In genomic region chr1:35556494-35557117, GRCh38 we compare ENCODE assay signal across 8 cellular contexts. TPM values are rescaled to one million over a fixed set of nuclear protein-coding genes. Genes with fewer than 3 reads are reported as not detected.
DNase-seq lines count a peak whose midpoint lies in the region; ATAC-seq and TF ChIP-seq lines count a peak whose summit lies in the region.

No MANE protein-coding gene starts in this region.

- peaks cover 6% of the 10 kb centered on the region; the same call in 1 of the 2 replicates for H4K20me1 ChIP-seq in SK-N-SH (ENCODE audit: insufficient read depth)

- peaks cover 65% of the 10 kb centered on the region for H3K79me2 ChIP-seq in SK-N-SH (ENCODE audit: insufficient read depth)

- 0 out of 2 replicates have a peak, but pooled peaks have one; percentile 18 for TF ChIP-seq RAD21 in SK-N-SH (IDR thresholded peaks at IDR 0.05; ENCODE audit: low read length)

- TF ChIP-seq EP300 in SK-N-SH (IDR thresholded peaks at IDR 0.05; ENCODE audit: borderline replicate concordance in 1 of 2, low read depth in 1 of 2, low read length in 1 of 2): no peak

- no peaks in the 10 kb centered on the region for H3K27me3 ChIP-seq in SK-N-SH (ENCODE audit: insufficient read depth)

- peak overlapping the region; percentile 74 for H3K4me2 ChIP-seq in SK-N-SH

- no peaks in the 10 kb centered on the region for H3K9me2 ChIP-seq in SK-N-SH

- H3F3A ChIP-seq in SK-N-SH (replicated peaks; ENCODE audit: insufficient read depth): peaks cover 12% of the 10 kb centered on the region

- no peak for DNase-seq in SK-N-SH
- peak; percentile 30 for DNase-seq in RKO (ENCODE audit: low spot score)
- DNase-seq in epithelial cell of prostate (ENCODE audit: low read depth, low spot score): no peak
- no peak for DNase-seq in progenitor cell of endocrine pancreas (ENCODE audit: low spot score, unreplicated experiment)
- no peak for DNase-seq in NCI-H2107 treated with DMSO at 0.1 percent for 48 hours (lab: John Stamatoyannopoulos, UW; ENCODE audit: unreplicated experiment)

- H3K4me3 ChIP-seq in SK-N-SH (ENCODE audit: low read depth in 2 of 2, low read length in 1 of 2): peak overlapping the region; percentile 88 to 89

- peaks cover 25% of the 10 kb centered on the region for H3K4me1 Mint-ChIP-seq in progenitor cell of endocrine pancreas (ENCODE audit: low read depth)

- WGBS in SK-N-SH (ENCODE audit: low lambda C conversion rate): under 1% methylated on average over 15 of the region's 17 CpGs

- H3K27ac ChIP-seq in SK-N-SH (ENCODE audit: low read depth in 2 of 2, low read length in 1 of 2) (peak overlapping the region; percentile 91 to 99), epithelial cell of prostate (peak overlapping the region; percentile 90)

- peak overlapping the region; percentile 92 for H3K4me3 Mint-ChIP-seq in progenitor cell of endocrine pancreas (ENCODE audit: low read depth)

- H3K4me1 ChIP-seq in SK-N-SH (ENCODE audit: control insufficient read depth in 1 of 2, insufficient read depth in 2 of 2, low read depth in 1 of 2, low read length in 1 of 2): peaks cover 4 to 41% of the 10 kb centered on the region in 2 experiments; a peak in 3 of 4 replicates

- no peaks in the 10 kb centered on the region for H3K9me3 Mint-ChIP-seq in progenitor cell of endocrine pancreas (ENCODE audit: low read depth)

- peak overlapping the region; percentile 95 for H3K27ac Mint-ChIP-seq in progenitor cell of endocrine pancreas

- peaks cover 13% of the 10 kb centered on the region for H3K36me3 Mint-ChIP-seq in progenitor cell of endocrine pancreas (ENCODE audit: insufficient read depth)

- ATAC-seq in SK-N-SH treated with all-trans-retinoic acid at 6 μM for 48 hours: no peak
- ATAC-seq in HG03175 (IDR thresholded peaks at IDR 0.05; ENCODE audit: unreplicated experiment): no peak
- no peak for ATAC-seq in HG02610 (IDR thresholded peaks at IDR 0.05; ENCODE audit: unreplicated experiment)

- 0 out of 2 replicates have a peak overlapping the region, but pooled peaks have one; percentile 77 for H2AFZ ChIP-seq in SK-N-SH (ENCODE audit: low read depth)

- CTCF ChIA-PET in SK-N-SH (lab: Yijun Ruan, JAX): interaction anchor here (0.7 to 8.2 kb wide), 9 partner anchors 8 to 704 kb away, joined by 3 to 81 read pairs (median 3); no protein-coding TSS in a partner anchor

- no peaks in the 10 kb centered on the region for H3K27me3 Mint-ChIP-seq in progenitor cell of endocrine pancreas

- peaks cover 23% of the 10 kb centered on the region in 2 experiments for H3K36me3 ChIP-seq in SK-N-SH (replicated peaks in 1 of 2; ENCODE audit: control insufficient read depth in 1 of 2, insufficient read depth in 2 of 2, low read length in 1 of 2)

- peak overlapping the region; percentile 84 for H3K9ac ChIP-seq in SK-N-SH

- H3K9me3 ChIP-seq in SK-N-SH: no peaks in the 10 kb centered on the region

- POLR2A ChIA-PET in SK-N-SH (lab: Yijun Ruan, JAX): interaction anchor here (0.6 to 1.4 kb wide), 3 partner anchors 50 to 481 kb away, joined by 3 to 11 read pairs (median 3); no protein-coding TSS in a partner anchor

- TF ChIP-seq CTCF in SK-N-SH (IDR thresholded peaks at IDR 0.05): no peak
- TF ChIP-seq CTCF in progenitor cell of endocrine pancreas (IDR thresholded peaks at IDR 0.05; ENCODE audit: unreplicated experiment): no peak

TF ChIP-seq in SK-N-SH, 30 proteins besides CTCF, POLR2A, EP300 and RAD21:
- 0 out of 2 replicates have a peak, but pooled peaks have one; percentile 2 for TF ChIP-seq FOXJ3 (CRISPR knock-in tag; IDR thresholded peaks at IDR 0.05)
- TF ChIP-seq NRF1 (IDR thresholded peaks at IDR 0.05; ENCODE audit: low read depth, low read length): 0 out of 2 replicates have a peak, but pooled peaks have one; percentile 42
- no peak for TF ChIP-seq MXI1 (IDR thresholded peaks at IDR 0.05; ENCODE audit: low read depth, low read length)

TF ChIP-seq in SK-N-SH treated with all-trans-retinoic acid at 6 μM for 48 hours, 23 proteins besides CTCF, POLR2A, EP300 and RAD21:
- TF ChIP-seq CREB5 (CRISPR knock-in tag; IDR thresholded peaks at IDR 0.05; ENCODE audit: low read depth) (no peak), CSRNP3 (CRISPR knock-in tag; IDR thresholded peaks at IDR 0.05) (no peak), TOX (CRISPR knock-in tag; IDR thresholded peaks at IDR 0.05; ENCODE audit: borderline replicate concordance) (no peak), SNAI2 (CRISPR knock-in tag; IDR thresholded peaks at IDR 0.05) (no peak), ZFP30 (CRISPR knock-in tag; IDR thresholded peaks at IDR 0.05) (no peak), PATZ1 (CRISPR knock-in tag; IDR thresholded peaks at IDR 0.05; ENCODE audit: borderline replicate concordance) (no peak), BACH2 (CRISPR knock-in tag; IDR thresholded peaks at IDR 0.05; ENCODE audit: borderline replicate concordance) (no peak)
TF ChIP-seq in SK-N-SH treated with all-trans-retinoic acid at 6 μM for 48 hours: peak in this region for 0.

RNA-seq across cellular contexts. Expression of gene KIAA0319L, which starts 0.6 kb away (rescaled TPM):
- polyA plus RNA-seq in SK-N-SH (2012; rRNA removed): 51.9 and 63.2 TPM in 2 replicates
- polyA plus RNA-seq in SK-N-SH (2012; cell fraction: cytosol; rRNA removed): 47.0 and 47.9 TPM in 2 replicates
- 92.9 and 108 TPM in 2 replicates for polyA plus RNA-seq in SK-N-SH (2012; cell fraction: nucleus; rRNA removed)
- 70.0 and 70.5 TPM in 2 replicates for total RNA-seq in progenitor cell of endocrine pancreas

RNA-seq across cellular contexts. Expression of gene NCDN, which starts 1.0 kb away (rescaled TPM):
- polyA plus RNA-seq in SK-N-SH (2012; rRNA removed): 34.6 and 38.3 TPM in 2 replicates
- polyA plus RNA-seq in SK-N-SH (2012; cell fraction: cytosol; rRNA removed): 18.1 and 26.1 TPM in 2 replicates
- 46.6 and 59.5 TPM in 2 replicates for polyA plus RNA-seq in SK-N-SH (2012; cell fraction: nucleus; rRNA removed)
- 25.2 and 25.3 TPM in 2 replicates for total RNA-seq in progenitor cell of endocrine pancreas

RNA-seq across cellular contexts. Expression of gene TFAP2E, which starts 16.5 kb away (rescaled TPM):
- polyA plus RNA-seq in SK-N-SH (2012; rRNA removed): 0.59 and 0.68 TPM in 2 replicates
- polyA plus RNA-seq in SK-N-SH (2012; cell fraction: cytosol; rRNA removed): 0.27 and 0.30 TPM in 2 replicates
- 5.1 and 5.9 TPM in 2 replicates for polyA plus RNA-seq in SK-N-SH (2012; cell fraction: nucleus; rRNA removed)
- 0.55 and 0.84 TPM in 2 replicates for total RNA-seq in progenitor cell of endocrine pancreas
